Comparison of ENCODE assay signal across 26 cellular contexts in the genomic region with DNA sequence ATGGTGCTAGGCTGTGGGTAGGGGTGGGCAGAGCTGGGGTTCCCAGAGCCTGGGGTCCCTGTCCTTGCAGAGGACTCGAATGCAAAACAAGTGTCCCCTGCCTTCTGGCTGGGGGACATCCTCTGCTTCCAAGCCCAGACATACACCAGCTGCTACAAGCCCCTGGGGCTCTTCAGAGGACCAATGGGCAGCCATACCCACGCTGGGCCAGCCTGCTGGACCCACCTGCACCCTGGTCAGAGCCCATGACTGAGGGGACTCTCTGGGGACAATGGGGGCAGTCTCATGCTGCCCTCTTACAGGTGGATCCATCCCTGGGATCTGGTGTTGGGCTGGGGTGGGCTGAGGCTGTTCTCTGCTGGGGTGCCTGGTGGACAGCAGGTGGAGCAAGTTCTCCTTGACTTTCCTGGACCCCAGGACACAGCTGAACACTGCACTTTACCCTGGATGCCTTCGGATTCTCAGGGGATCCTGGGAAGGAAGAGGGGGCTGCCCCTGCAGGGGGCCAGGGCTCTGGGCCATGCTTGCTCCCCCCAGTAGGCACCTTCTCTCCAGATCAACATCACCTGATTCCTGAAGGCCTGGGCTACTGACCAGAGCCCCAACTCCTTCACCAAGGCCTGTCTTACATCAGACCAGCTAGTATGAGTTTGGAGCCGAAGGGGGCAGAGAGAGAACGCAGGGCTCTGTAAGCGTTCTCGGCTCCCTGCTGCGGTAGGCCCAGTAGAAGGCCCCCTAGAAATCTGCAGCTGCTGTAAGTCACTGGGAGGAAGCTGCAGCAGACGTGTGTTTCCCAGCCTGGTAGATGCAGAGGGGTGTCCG. TPM values are rescaled to one million over a fixed set of nuclear protein-coding genes. Genes with fewer than 3 reads are reported as not detected.
"Had no signal": no experiment of that assay in that cellular context is flagged by ENCODE, and none has a peak within 500 bp of the region (broad histone marks: within the 10 kb centered on the region; RNA-seq: fewer than 3 reads in every experiment).

No MANE protein-coding gene starts in this region.

- H3K4me2 ChIP-seq: smooth muscle cell had no signal

- H3K4me3 ChIP-seq: coronary artery, heart left ventricle, smooth muscle cell, suprapubic skin, thyroid gland had no signal

- H3K9me3 ChIP-seq: heart left ventricle, neutrophil, suprapubic skin, thyroid gland had no signal

- H3K27ac ChIP-seq: coronary artery, heart left ventricle, neutrophil, suprapubic skin, thyroid gland had no signal

- DNase-seq: effector CD8-positive, alpha-beta T cell; heart left ventricle; hypothalamus; mammary epithelial cell; naive thymus-derived CD4-positive, alpha-beta T cell; nephron progenitor cell; stimulated activated CD4-positive, alpha-beta T cell treated with anti-CD3 and anti-CD28 coated beads, Interleukin-2, amount 100 ng/mL, for 48 hours; stimulated activated naive CD8-positive, alpha-beta T cell treated with anti-CD3 and anti-CD28 coated beads, Interleukin-15, Interleukin-2, amounts not matched to agents 100 U/mL and 50 U/mL, for 24 hours; thyroid gland had no signal

- H3K27me3 ChIP-seq: heart left ventricle, neutrophil, suprapubic skin, thyroid gland had no signal

- FAIRE-seq: endometrium, frontal cortex, islet of Langerhans, urothelium cell line had no signal

- H3K4me1 ChIP-seq: heart left ventricle, suprapubic skin, thyroid gland had no signal

- H3K36me3 ChIP-seq: heart left ventricle, neutrophil, suprapubic skin, thyroid gland had no signal

- ATAC-seq: esophagus mucosa; heart left ventricle; left lobe of liver; naive thymus-derived CD4-positive, alpha-beta T cell; stimulated activated naive CD8-positive, alpha-beta T cell treated with anti-CD3 and anti-CD28 coated beads, Interleukin-15, Interleukin-2, amounts not matched to agents 100 U/mL and 50 U/mL, for 24 hours had no signal

RNA-seq across cellular contexts. Expression of a gene that starts 46.1 kb away (rescaled TPM):
- total RNA-seq: dermis microvascular lymphatic vessel endothelial cell, esophagus mucosa, frontal cortex, glomerular endothelial cell, heart left ventricle, mammary epithelial cell, mesenteric fat pad, mononuclear cell, osteocyte, pulmonary artery endothelial cell, thyroid gland had no signal
- polyA plus RNA-seq: fibroblast of lung; heart left ventricle; mammary epithelial cell; naive thymus-derived CD4-positive, alpha-beta T cell; smooth muscle cell had no signal
